In the genomic region with DNA sequence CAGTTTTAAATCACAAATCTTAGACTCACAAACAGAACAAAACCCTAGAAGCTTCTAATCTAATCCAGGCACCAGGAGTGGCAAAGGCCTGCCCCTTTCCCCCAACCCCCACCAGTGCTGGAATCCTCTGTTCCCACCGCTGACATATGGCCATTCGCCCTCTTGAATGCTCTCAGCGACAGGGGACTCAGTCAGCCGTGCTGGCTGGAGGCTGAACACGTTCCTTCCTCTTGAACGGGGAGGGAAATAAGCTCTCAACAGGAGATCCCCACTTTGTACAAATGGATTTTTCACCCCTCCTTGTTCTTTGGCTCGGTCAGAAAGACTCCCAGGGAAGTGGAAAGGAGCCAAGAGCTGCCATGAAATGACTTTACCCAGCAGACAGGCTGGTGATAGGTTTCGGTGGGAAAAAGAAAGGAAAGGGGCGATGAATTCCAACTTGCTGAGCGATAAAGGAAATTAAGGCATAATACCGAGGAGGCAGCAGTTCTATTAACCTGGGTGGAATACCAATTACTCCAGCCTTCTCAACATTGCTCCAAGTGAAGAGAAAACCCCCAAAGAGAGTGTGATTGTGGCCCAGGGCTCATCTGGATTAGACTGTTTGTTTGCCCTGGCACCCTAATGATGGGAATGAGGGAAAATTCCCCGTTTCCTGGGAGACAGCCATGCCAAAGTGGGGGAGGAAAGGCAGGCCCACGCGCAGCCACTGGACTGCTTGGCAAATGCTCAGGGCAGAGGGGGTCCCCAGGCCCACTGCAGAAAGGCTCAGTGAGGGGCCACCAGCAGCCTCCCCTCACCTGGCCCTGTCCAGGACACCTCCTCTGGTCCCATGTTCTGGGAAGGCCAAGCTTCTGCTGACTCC, we compare ENCODE assay signal across 19 cellular contexts. TPM values are rescaled to one million over a fixed set of nuclear protein-coding genes. Genes with fewer than 3 reads are reported as not detected.
DNase-seq lines count a peak whose midpoint lies in the region; ATAC-seq, FAIRE-seq and TF ChIP-seq lines count a peak whose summit lies in the region.
"Had no signal": no experiment of that assay in that cellular context is flagged by ENCODE, and none has a peak within 500 bp of the region (broad histone marks: within the 10 kb centered on the region; RNA-seq: fewer than 3 reads in every experiment).

No MANE protein-coding gene starts in this region.

- peaks cover 2 to 5% of the 10 kb centered on the region in 2 donors for H3K4me1 ChIP-seq in kidney (ENCODE audit: control insufficient read depth in 1 of 2, insufficient read depth in 1 of 2, low read depth in 1 of 2, low read length in 2 of 2)
- peaks cover 48 to 87% of the 10 kb centered on the region in 2 donors for H3K4me1 ChIP-seq in thyroid gland
- peaks cover 5% of the 10 kb centered on the region for H3K4me1 ChIP-seq in A673 (ENCODE audit: insufficient read depth, low read length, poor library complexity, severe bottlenecking)
- H3K4me1 ChIP-seq: breast epithelium had no signal

- TF ChIP-seq POLR2A in thyroid gland (IDR thresholded peaks at IDR 0.05) = peak in 1 of 2 donors; percentile 17

- no peak for ATAC-seq in activated naive CD8-positive, alpha-beta T cell treated with anti-CD3 and anti-CD28 coated beads, Interleukin-2, amount 10 ng/mL, durations not matched to agents 7 days and 5 days (ENCODE audit: low read depth)
- no peak for ATAC-seq in activated naive CD8-positive, alpha-beta T cell treated with anti-CD3 and anti-CD28 coated beads, Interleukin-2, amount 50 U/mL, for 24 hours
- ATAC-seq: natural killer cell, sciatic nerve had no signal

- H3K27me3 Mint-ChIP-seq in activated naive CD8-positive, alpha-beta T cell treated with anti-CD3 and anti-CD28 coated beads, Interleukin-2, amount 10 ng/mL, durations not matched to agents 7 days and 5 days = no peaks in the 10 kb centered on the region
- no peaks in the 10 kb centered on the region for H3K27me3 Mint-ChIP-seq in activated naive CD8-positive, alpha-beta T cell treated with anti-CD3 and anti-CD28 coated beads, Interleukin-2, amount 50 U/mL, for 24 hours

- H3K9me3 Mint-ChIP-seq in activated naive CD8-positive, alpha-beta T cell treated with anti-CD3 and anti-CD28 coated beads, Interleukin-2, amount 10 ng/mL, durations not matched to agents 7 days and 5 days = no peaks in the 10 kb centered on the region
- no peaks in the 10 kb centered on the region for H3K9me3 Mint-ChIP-seq in activated naive CD8-positive, alpha-beta T cell treated with anti-CD3 and anti-CD28 coated beads, Interleukin-2, amount 50 U/mL, for 24 hours
- H3K9me3 Mint-ChIP-seq: natural killer cell had no signal

- no peaks in the 10 kb centered on the region for H3K27me3 ChIP-seq in WERI-Rb-1 (ENCODE audit: insufficient read depth, low read depth, severe bottlenecking)
- no peaks in the 10 kb centered on the region for H3K27me3 ChIP-seq in thyroid gland
- no peaks in the 10 kb centered on the region for H3K27me3 ChIP-seq in A673 (replicated peaks; ENCODE audit: insufficient read depth, low read depth, low read length, poor library complexity)
- H3K27me3 ChIP-seq: breast epithelium, upper lobe of left lung had no signal

- no peaks in the 10 kb centered on the region for H3K9me3 ChIP-seq in WERI-Rb-1 (ENCODE audit: severe bottlenecking)
- no peaks in the 10 kb centered on the region for H3K9me3 ChIP-seq in kidney (ENCODE audit: control insufficient read depth in 1 of 2, low read length in 2 of 2)
- no peaks in the 10 kb centered on the region for H3K9me3 ChIP-seq in thyroid gland
- H3K9me3 ChIP-seq in A673 (ENCODE audit: low read depth, low read length, poor library complexity, severe bottlenecking) = no peaks in the 10 kb centered on the region
- H3K9me3 ChIP-seq: breast epithelium, upper lobe of left lung had no signal

- no peak for DNase-seq in activated naive CD8-positive, alpha-beta T cell treated with anti-CD3 and anti-CD28 coated beads, Interleukin-2, amount 10 ng/mL, durations not matched to agents 7 days and 5 days
- no peak for DNase-seq in activated naive CD8-positive, alpha-beta T cell treated with anti-CD3 and anti-CD28 coated beads, Interleukin-2, amount 50 U/mL, for 24 hours
- DNase-seq in WERI-Rb-1 = peak; percentile 79
- no peak for DNase-seq in kidney
- DNase-seq in thyroid gland = peak; percentile 93
- DNase-seq in NCI-H1105 treated with DMSO at 0.1 percent for 48 hours (lab: John Stamatoyannopoulos, UW) = no peak
- no peak for DNase-seq in A673 (ENCODE audit: low spot score)
- no peak for DNase-seq in ACHN
- DNase-seq: activated CD8-positive, alpha-beta memory T cell treated with anti-CD3 and anti-CD28 coated beads for 24 hours; activated gamma-delta T cell treated with Interleukin-2 at 50 U/mL for 16 hours; COR-L47; foreskin fibroblast; natural killer cell; NCI-H2029; stimulated activated CD4-positive, alpha-beta T cell treated with anti-CD3 and anti-CD28 coated beads, Interleukin-4, amount 100 ng/mL, for 1 hour had no signal

- no peak overlapping the region for H3K4me3 ChIP-seq in WERI-Rb-1 (ENCODE audit: low read depth, low read length)
- no peak overlapping the region for H3K4me3 ChIP-seq in kidney (ENCODE audit: low read length in 2 of 2)
- H3K4me3 ChIP-seq in thyroid gland (replicated peaks in 1 of 3) = no peak overlapping the region
- H3K4me3 ChIP-seq in A673 (ENCODE audit: low read depth, low read length, poor library complexity, severe bottlenecking) = no peak overlapping the region
- H3K4me3 ChIP-seq: breast epithelium, upper lobe of left lung had no signal

- 46 to 51% methylated on average over 14 of the region's 14 CpGs for WGBS in thyroid gland, 2 donors

- intact Hi-C loops in kidney (cut with DNase I) (no loop called here), thyroid gland (cut with DNase I) (no loop called here), A673 (cut with micrococcal nuclease; ENCODE audit: unreplicated experiment) (no loop called here)

- in situ Hi-C loops in ACHN (cut with HindIII; ENCODE audit: low pct_ligation_motif_present, low pct_unique_long_range_greater_than_20kb, low sequenced_read_pairs) = no loop called here

- POLR2A ChIA-PET in activated naive CD8-positive, alpha-beta T cell treated with anti-CD3 and anti-CD28 coated beads, Interleukin-2, amount 10 ng/mL, durations not matched to agents 7 days and 5 days (lab: Charles Lee) = no interaction called here
- POLR2A ChIA-PET in A673 (lab: Charles Lee; ENCODE audit: low non-redundant PET) = interaction anchor here (0.6 kb wide), 1 partner anchor 749 kb away, joined by 3 read pairs; a partner anchor contains a TSS

- peaks cover 22% of the 10 kb centered on the region for H3K4me1 Mint-ChIP-seq in activated naive CD8-positive, alpha-beta T cell treated with anti-CD3 and anti-CD28 coated beads, Interleukin-2, amount 10 ng/mL, durations not matched to agents 7 days and 5 days
- H3K4me1 Mint-ChIP-seq in activated naive CD8-positive, alpha-beta T cell treated with anti-CD3 and anti-CD28 coated beads, Interleukin-2, amount 50 U/mL, for 24 hours = peaks cover 6% of the 10 kb centered on the region

- no TSS peak for BruUV-seq in A673 (replicated peaks; lab: Mats Ljungman, UMichigan)

- peaks cover 3% of the 10 kb centered on the region for H3K36me3 Mint-ChIP-seq in activated naive CD8-positive, alpha-beta T cell treated with anti-CD3 and anti-CD28 coated beads, Interleukin-2, amount 10 ng/mL, durations not matched to agents 7 days and 5 days
- H3K36me3 Mint-ChIP-seq in activated naive CD8-positive, alpha-beta T cell treated with anti-CD3 and anti-CD28 coated beads, Interleukin-2, amount 50 U/mL, for 24 hours (ENCODE audit: low read depth) = peaks cover 6% of the 10 kb centered on the region
- H3K36me3 Mint-ChIP-seq: natural killer cell had no signal

- H3K9ac ChIP-seq in kidney (ENCODE audit: low read length in 2 of 2) = no peak overlapping the region

- peaks cover 60% of the 10 kb centered on the region for H3K36me3 ChIP-seq in WERI-Rb-1
- H3K36me3 ChIP-seq in kidney (ENCODE audit: control insufficient read depth in 1 of 2, insufficient read depth in 2 of 2, low read length in 2 of 2) = no peaks in the 10 kb centered on the region
- no peaks in the 10 kb centered on the region for H3K36me3 ChIP-seq in thyroid gland
- no peaks in the 10 kb centered on the region for H3K36me3 ChIP-seq in A673 (ENCODE audit: insufficient read depth, low read length, poor library complexity, severe bottlenecking)
- H3K36me3 ChIP-seq: breast epithelium, upper lobe of left lung had no signal

- no peak for FAIRE-seq in kidney (lab: Jason Lieb, UNC)
- FAIRE-seq: endometrium had no signal

- CTCF ChIA-PET in A673 (lab: Charles Lee) = no interaction called here

- TF ChIP-seq CTCF in WERI-Rb-1 (IDR thresholded peaks at IDR 0.05; ENCODE audit: low read depth, low read length) = no peak
- no peak for TF ChIP-seq CTCF in kidney (IDR thresholded peaks at IDR 0.05; ENCODE audit: borderline replicate concordance, extremely low read depth, insufficient read depth)
- TF ChIP-seq CTCF in thyroid gland (IDR thresholded peaks at IDR 0.05) = no peak
- no peak for TF ChIP-seq CTCF in A673 (conservative IDR thresholded peaks at IDR 0.05; ENCODE audit: low read depth, low read length)

- H3K27ac ChIP-seq in WERI-Rb-1 (peak overlapping the region; percentile 73), kidney (ENCODE audit: low read depth in 2 of 2, low read length in 2 of 2) (peak overlapping the region; percentile 29 to 44), thyroid gland (peak overlapping the region; percentile 75 to 89 (median 76)), A673 (ENCODE audit: low read depth, low read length, poor library complexity, severe bottlenecking) (no peak overlapping the region)
- H3K27ac ChIP-seq: breast epithelium, upper lobe of left lung had no signal

- no peak overlapping the region for H3K4me3 Mint-ChIP-seq in activated naive CD8-positive, alpha-beta T cell treated with anti-CD3 and anti-CD28 coated beads, Interleukin-2, amount 10 ng/mL, durations not matched to agents 7 days and 5 days
- no peak overlapping the region for H3K4me3 Mint-ChIP-seq in activated naive CD8-positive, alpha-beta T cell treated with anti-CD3 and anti-CD28 coated beads, Interleukin-2, amount 50 U/mL, for 24 hours
- H3K4me3 Mint-ChIP-seq: natural killer cell had no signal

- H3K27ac Mint-ChIP-seq in activated naive CD8-positive, alpha-beta T cell treated with anti-CD3 and anti-CD28 coated beads, Interleukin-2, amount 10 ng/mL, durations not matched to agents 7 days and 5 days = peak overlapping the region; percentile 62
- no peak overlapping the region for H3K27ac Mint-ChIP-seq in activated naive CD8-positive, alpha-beta T cell treated with anti-CD3 and anti-CD28 coated beads, Interleukin-2, amount 50 U/mL, for 24 hours
- H3K27ac Mint-ChIP-seq: natural killer cell had no signal

RNA-seq across cellular contexts. Expression of a gene that starts 24.0 kb away (rescaled TPM):
- 10 to 100 TPM; 45.0 to 54.3 TPM for total RNA-seq in activated naive CD8-positive, alpha-beta T cell treated with anti-CD3 and anti-CD28 coated beads, Interleukin-2, amount 10 ng/mL, durations not matched to agents 7 days and 5 days
- total RNA-seq in kidney (6.9 TPM), thyroid gland (100 to 1,000 TPM in 3 of 4 donors, 10 to 100 TPM in 1; 92.8 to 200 (median 143) TPM), A673 (2021) (24.6 and 24.7 TPM in 2 replicates)
- polyA plus RNA-seq in kidney (ENCODE audit: insufficient read depth, low read depth, low replicate concordance) = 1.4 TPM

Comparison
In these comparisons a context has a peak if more than half of its experiments do, and no peak if none do; other contexts are left out.
1. DNase-seq: peak in WERI-Rb-1 (single experiment) and thyroid gland (2 of 2); none in activated naive CD8-positive, alpha-beta T cell treated with anti-CD3 and anti-CD28 coated beads, Interleukin-2, amount 10 ng/mL, durations not matched to agents 7 days and 5 days (single experiment), activated naive CD8-positive, alpha-beta T cell treated with anti-CD3 and anti-CD28 coated beads, Interleukin-2, amount 50 U/mL, for 24 hours (single experiment), kidney (single experiment), NCI-H1105 treated with DMSO at 0.1 percent for 48 hours (single experiment), A673 (single experiment) and ACHN (single experiment).